ENCODE assay signal across 21 cellular contexts in the genomic region with DNA sequence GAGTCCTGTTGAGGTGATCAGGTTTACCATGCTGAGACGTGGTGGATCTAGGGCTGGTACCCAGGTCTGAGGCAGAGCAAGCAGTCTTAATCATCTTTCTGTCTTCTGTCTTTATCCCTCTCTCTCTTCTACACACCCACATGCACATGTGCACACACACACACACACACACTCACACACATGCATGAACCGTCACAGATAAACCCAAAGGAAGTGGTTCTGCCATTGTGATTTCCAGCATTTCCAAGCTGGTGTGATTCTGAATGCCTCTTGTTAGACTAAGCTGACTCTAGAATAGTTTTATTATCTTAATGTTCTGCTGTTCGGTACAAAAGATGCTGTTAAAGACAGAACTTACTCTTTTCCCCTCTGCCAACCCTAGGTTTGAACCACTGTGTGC.
"Had no signal": no experiment of that assay in that cellular context is flagged by ENCODE, and none has a peak within 500 bp of the region (broad histone marks: within the 10 kb centered on the region; RNA-seq: fewer than 3 reads in every experiment).

No MANE protein-coding gene starts in this region.

- H3K4me1 ChIP-seq: esophagus squamous epithelium, psoas muscle, right lobe of liver, spleen, testis, tibial nerve had no signal

- ATAC-seq: foreskin keratinocyte; left lobe of liver; naive thymus-derived CD4-positive, alpha-beta T cell; psoas muscle; right lobe of liver; stimulated activated naive B cell treated with anti-CD40 and anti-IgM and Interleukin-4, amounts not matched to agents 10 μg/mL and 1 μg/mL and 100 μg/mL, for 72 hours; stimulated activated naive CD8-positive, alpha-beta T cell treated with anti-CD3 and anti-CD28 coated beads, Interleukin-15, amount 100 ng/mL, for 72 hours had no signal

- H3K9me3 ChIP-seq: esophagus squamous epithelium, neutrophil, right lobe of liver, testis, tibial nerve had no signal

- H3K27ac ChIP-seq: esophagus squamous epithelium, foreskin keratinocyte, neutrophil, psoas muscle, right lobe of liver, spleen, testis, tibial nerve had no signal

- H3K4me3 ChIP-seq: esophagus squamous epithelium, psoas muscle, right lobe of liver, spleen, testis, tibial nerve had no signal

- H3K27me3 ChIP-seq: foreskin keratinocyte, neutrophil, right lobe of liver, spleen, testis, tibial nerve had no signal

- H3K36me3 ChIP-seq: esophagus squamous epithelium, neutrophil, right lobe of liver, spleen, tibial nerve had no signal

- DNase-seq: effector memory CD4-positive, alpha-beta T cell; esophagus squamous epithelium; foreskin keratinocyte; head of caudate nucleus; hippocampal formation; mammary epithelial cell; naive thymus-derived CD4-positive, alpha-beta T cell; nephron progenitor cell; psoas muscle; retina; right lobe of liver; spleen; stimulated activated CD4-positive, alpha-beta T cell treated with anti-CD3 and anti-CD28 coated beads, Interleukin-15, amount 100 ng/mL, for 24 hours; stimulated activated CD4-positive, alpha-beta T cell treated with anti-CD3 and anti-CD28 coated beads, Interleukin-1b, Interleukin-23, amount 100 ng/mL, for 48 hours; stimulated activated CD4-positive, alpha-beta T cell treated with anti-CD3 and anti-CD28 coated beads, Interleukin-4, amount 100 ng/mL, for 4 hours; stimulated activated naive B cell treated with anti-CD40 and anti-IgM and Interleukin-4, amounts not matched to agents 10 μg/mL and 1 μg/mL and 100 μg/mL, for 72 hours; stimulated activated naive CD8-positive, alpha-beta T cell treated with anti-CD3 and anti-CD28 coated beads, Interleukin-15, amount 100 ng/mL, for 72 hours; testis had no signal
